8 cellular contexts compared by ENCODE assay signal in genomic region chr1:153749408-153750005, GRCh38. TPM values are rescaled to one million over a fixed set of nuclear protein-coding genes. Genes with fewer than 3 reads are reported as not detected.
DNase-seq lines count a peak whose midpoint lies in the region; ATAC-seq and TF ChIP-seq lines count a peak whose summit lies in the region.

No MANE protein-coding gene starts in this region.

- TF ChIP-seq CTCF in GM06990 (IDR thresholded peaks at IDR 0.05; ENCODE audit: insufficient read depth, low read length, poor library complexity, severe bottlenecking) (peak; percentile 95), ascending aorta (IDR thresholded peaks at IDR 0.05) (peak; percentile 89 to 93 (median 93))

- peak; percentile 46 for DNase-seq in GM06990 (ENCODE audit: extremely low read depth, insufficient read length)
- DNase-seq in NCI-H2029 (lab: John Stamatoyannopoulos, UW) = peak; percentile 72
- DNase-seq in T-helper 9 cell = peak; percentile 61
- DNase-seq in ascending aorta (ENCODE audit: low spot score in 2 of 2) = peak; percentile 82 to 96
- DNase-seq in hypothalamus (lab: John Stamatoyannopoulos, UW) = peak in 45 of 51 donors; percentile 4 to 83 (median 60)

- no peaks in the 10 kb centered on the region for H3K27me3 ChIP-seq in GM06990 (replicated peaks; ENCODE audit: control insufficient read depth, insufficient read depth, low read length)
- H3K27me3 ChIP-seq in ascending aorta = no peaks in the 10 kb centered on the region

- H3K36me3 ChIP-seq in GM06990 (ENCODE audit: control insufficient read depth, insufficient read depth, low read length) (peaks cover 36% of the 10 kb centered on the region), ascending aorta (peaks cover 11 to 32% of the 10 kb centered on the region in 2 donors)

- H3K4me1 ChIP-seq in ascending aorta = peaks cover 41 to 65% of the 10 kb centered on the region in 2 donors

- intact Hi-C loops in ascending aorta (cut with DNase I) = loop anchor here (1.0 to 2.0 kb wide), 4 partner anchors 21 to 71 kb away; partner anchors contain the start of genes INTS3, NPR1 and SLC27A3

- H3K4me3 ChIP-seq in GM06990 (replicated peaks; ENCODE audit: low read depth, low read length) (no peak overlapping the region), ascending aorta (no peak overlapping the region), skin epidermis (no peak overlapping the region)

- H3K27ac ChIP-seq in ascending aorta (peak overlapping the region; percentile 91 to 94), skin epidermis (peak overlapping the region in 12 of 21 experiments; percentile 0 to 66 (median 34))

- H3K9me3 ChIP-seq in ascending aorta = no peaks in the 10 kb centered on the region

- peak; percentile 75 for ATAC-seq in HG02852 (IDR thresholded peaks at IDR 0.05; ENCODE audit: unreplicated experiment)
- ATAC-seq in HG03442 (IDR thresholded peaks at IDR 0.05; ENCODE audit: unreplicated experiment) = no peak

RNA-seq across cellular contexts. Expression of gene INTS3, which starts 21.7 kb away (rescaled TPM):
- 55.9 TPM for total RNA-seq in ascending aorta

RNA-seq across cellular contexts. Expression of gene SLC27A3, which starts 25.7 kb away (rescaled TPM):
- 315 TPM for total RNA-seq in ascending aorta
